Comparison of ENCODE assay signal across 1 cellular context in the genomic region with DNA sequence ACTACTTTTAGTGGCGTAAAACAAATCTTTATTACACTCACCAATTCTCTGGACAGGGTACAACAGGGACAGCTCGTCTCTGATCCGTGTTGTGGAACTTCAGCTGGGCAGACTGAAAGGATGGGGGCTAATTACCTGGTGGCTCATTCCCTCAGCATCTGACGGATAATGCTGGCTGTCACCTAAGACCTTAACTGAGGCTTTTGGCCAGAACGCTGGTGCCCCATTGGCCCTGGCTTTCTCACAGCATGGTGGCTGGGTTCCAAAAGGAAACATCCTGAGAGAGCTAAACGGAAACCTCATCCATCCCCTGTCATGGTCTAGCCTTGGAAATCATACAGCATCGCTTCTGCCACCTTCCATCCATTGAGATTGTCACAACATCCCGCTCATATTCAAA.
TF ChIP-seq lines count a peak whose summit lies in the region.

No MANE protein-coding gene starts in this region.

TF ChIP-seq in H1, 55 proteins besides CTCF, POLR2A, EP300 and RAD21:
- TF ChIP-seq POLR2AphosphoS5 (IDR thresholded peaks at IDR 0.05; ENCODE audit: low read depth, low read length) (no peak), POU5F1 (IDR thresholded peaks at IDR 0.05; ENCODE audit: low read depth, low read length) (no peak), YY1 (IDR thresholded peaks at IDR 0.05; ENCODE audit: low read depth, low read length) (no peak), ASH2L (IDR thresholded peaks at IDR 0.05; ENCODE audit: low read length) (no peak), JUN (IDR thresholded peaks at IDR 0.05; ENCODE audit: low read depth, low read length) (no peak), TCF12 (IDR thresholded peaks at IDR 0.05; ENCODE audit: low read depth, low read length) (no peak), CBX8 (IDR thresholded peaks at IDR 0.05; ENCODE audit: borderline replicate concordance, low read depth, low read length) (no peak), MAFK (IDR thresholded peaks at IDR 0.05; ENCODE audit: low read depth, low read length) (no peak), TBP (IDR thresholded peaks at IDR 0.05; ENCODE audit: low read depth, low read length) (no peak), SIN3A (conservative IDR thresholded peaks at IDR 0.05 in 1 of 2, IDR thresholded peaks at IDR 0.05 in 1 of 2; ENCODE audit: low read depth in 1 of 2, low read length in 2 of 2) (no peak), CREB1 (IDR thresholded peaks at IDR 0.05) (no peak), SIX5 (IDR thresholded peaks at IDR 0.05; ENCODE audit: low read depth, low read length) (no peak), KDM4A (IDR thresholded peaks at IDR 0.05; ENCODE audit: low read depth, low read length, severe bottlenecking) (no peak), TAF7 (optimal IDR thresholded peaks at IDR 0.05; ENCODE audit: borderline replicate concordance, low read depth, low read length) (no peak), SP4 (IDR thresholded peaks at IDR 0.05; ENCODE audit: low read length) (no peak)
- TF ChIP-seq, protein P1, sequence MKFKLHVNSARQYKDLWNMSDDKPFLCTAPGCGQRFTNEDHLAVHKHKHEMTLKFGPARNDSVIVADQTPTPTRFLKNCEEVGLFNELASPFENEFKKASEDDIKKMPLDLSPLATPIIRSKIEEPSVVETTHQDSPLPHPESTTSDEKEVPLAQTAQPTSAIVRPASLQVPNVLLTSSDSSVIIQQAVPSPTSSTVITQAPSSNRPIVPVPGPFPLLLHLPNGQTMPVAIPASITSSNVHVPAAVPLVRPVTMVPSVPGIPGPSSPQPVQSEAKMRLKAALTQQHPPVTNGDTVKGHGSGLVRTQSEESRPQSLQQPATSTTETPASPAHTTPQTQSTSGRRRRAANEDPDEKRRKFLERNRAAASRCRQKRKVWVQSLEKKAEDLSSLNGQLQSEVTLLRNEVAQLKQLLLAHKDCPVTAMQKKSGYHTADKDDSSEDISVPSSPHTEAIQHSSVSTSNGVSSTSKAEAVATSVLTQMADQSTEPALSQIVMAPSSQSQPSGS (IDR thresholded peaks at IDR 0.05; ENCODE audit: low read length) = no peak
